Comparison of ENCODE assay signal across 33 cellular contexts in genomic region chr17:20934288-20934687, GRCh38.
DNase-seq lines count a peak whose midpoint lies in the region; ATAC-seq, FAIRE-seq and TF ChIP-seq lines count a peak whose summit lies in the region.
"Had no signal": no experiment of that assay in that cellular context is flagged by ENCODE, and none has a peak within 500 bp of the region (broad histone marks: within the 10 kb centered on the region; RNA-seq: fewer than 3 reads in every experiment).

No MANE protein-coding gene starts in this region.

- H3K27me3 ChIP-seq in mammary epithelial cell (ENCODE audit: insufficient read depth, low read length) (no peaks in the 10 kb centered on the region), keratinocyte (ENCODE audit: control insufficient read depth, extremely low read depth, insufficient read depth, low read length) (no peaks in the 10 kb centered on the region)
- H3K27me3 ChIP-seq in effector memory CD4-positive, alpha-beta T cell (replicated peaks; ENCODE audit: control insufficient read depth, insufficient read depth, low read length, poor library complexity, severe bottlenecking): no peaks in the 10 kb centered on the region
- H3K27me3 ChIP-seq: adrenal gland, BLaER1, esophagus muscularis mucosa, transverse colon had no signal

- H3K4me2 ChIP-seq in mammary epithelial cell (ENCODE audit: insufficient read depth, low read depth, low read length) (peak overlapping the region; percentile 12), keratinocyte (ENCODE audit: control insufficient read depth, extremely low read depth, insufficient read depth, low read depth, low read length) (no peak overlapping the region)
- H3K4me2 ChIP-seq: BLaER1 had no signal

- CTCF ChIA-PET in mammary epithelial cell (lab: Charles Lee; ENCODE audit: low non-redundant PET): no interaction called here

- H3K36me3 ChIP-seq in mammary epithelial cell (ENCODE audit: insufficient read depth, low read length) (no peaks in the 10 kb centered on the region), keratinocyte (ENCODE audit: control insufficient read depth in 2 of 2, extremely low read depth in 1 of 2, insufficient read depth in 2 of 2, low read length in 2 of 2) (no peaks in the 10 kb centered on the region)
- H3K36me3 ChIP-seq in effector memory CD4-positive, alpha-beta T cell (ENCODE audit: control insufficient read depth, insufficient read depth, low read length): no peaks in the 10 kb centered on the region
- H3K36me3 ChIP-seq: adrenal gland, BLaER1, esophagus muscularis mucosa, transverse colon had no signal

- dilution Hi-C loops in mammary epithelial cell (cut with HindIII; ENCODE audit: low sequenced_read_pairs): no loop called here
- dilution Hi-C loops in keratinocyte (cut with MboI; ENCODE audit: extremely low pct_ligation_motif_present, low sequenced_read_pairs): no loop called here

- H3K4me1 Mint-ChIP-seq in HFFc6 (ENCODE audit: low read depth): peaks cover 50% of the 10 kb centered on the region
- H3K4me1 Mint-ChIP-seq: IgD-negative memory B cell, immature natural killer cell had no signal

- H2AFZ ChIP-seq in mammary epithelial cell (ENCODE audit: low read depth, low read length) (peak overlapping the region; percentile 16), keratinocyte (ENCODE audit: control insufficient read depth, low read length) (peak overlapping the region; percentile 42)

- no peak for FAIRE-seq in keratinocyte (lab: Jason Lieb, UNC)
- FAIRE-seq: colon, RCC 7860, small intestine had no signal

- H3K9me3 Mint-ChIP-seq in HFFc6: no peaks in the 10 kb centered on the region
- H3K9me3 Mint-ChIP-seq: effector memory CD8-positive, alpha-beta T cell; immature natural killer cell; naive thymus-derived CD4-positive, alpha-beta T cell had no signal

- no peaks in the 10 kb centered on the region for H3K9me1 ChIP-seq in keratinocyte (ENCODE audit: control insufficient read depth, extremely low read depth, insufficient read depth, low read length)

- no TSS peak for BruUV-seq in mammary epithelial cell (replicated peaks; lab: Mats Ljungman, UMichigan)

- H3K9ac ChIP-seq in mammary epithelial cell (ENCODE audit: insufficient read depth, low read length) (no peak overlapping the region), keratinocyte (ENCODE audit: control insufficient read depth, extremely low read depth, insufficient read depth, low read length) (no peak overlapping the region)
- H3K9ac ChIP-seq: BLaER1 had no signal

- in situ Hi-C loops in mammary epithelial cell (cut with MboI; ENCODE audit: low sequenced_read_pairs in 2 of 2): no loop called here

- H3K9me3 ChIP-seq in mammary epithelial cell (replicated peaks; ENCODE audit: insufficient read depth, low read length): no peaks in the 10 kb centered on the region
- H3K9me3 ChIP-seq in keratinocyte (ENCODE audit: control insufficient read depth, low read depth, low read length): no peaks in the 10 kb centered on the region
- no peaks in the 10 kb centered on the region for H3K9me3 ChIP-seq in effector memory CD4-positive, alpha-beta T cell (ENCODE audit: control insufficient read depth, low read length)
- H3K9me3 ChIP-seq: adrenal gland, BLaER1, esophagus muscularis mucosa, transverse colon had no signal

- H3K4me3 Mint-ChIP-seq in HFFc6: no peak overlapping the region
- H3K4me3 Mint-ChIP-seq: effector memory CD8-positive, alpha-beta T cell; IgD-negative memory B cell; immature natural killer cell; naive thymus-derived CD4-positive, alpha-beta T cell had no signal

- ATAC-seq in HG03520 (IDR thresholded peaks at IDR 0.05; ENCODE audit: unreplicated experiment) (no peak), HG03439 (IDR thresholded peaks at IDR 0.05; ENCODE audit: unreplicated experiment) (no peak)
- ATAC-seq: effector memory CD8-positive, alpha-beta T cell; left lobe of liver; naive thymus-derived CD4-positive, alpha-beta T cell had no signal

- H3K27ac ChIP-seq in 22Rv1 (peak overlapping the region; percentile 69), mammary epithelial cell (ENCODE audit: insufficient read depth, low read depth, low read length) (peak overlapping the region; percentile 31), keratinocyte (ENCODE audit: control insufficient read depth, insufficient read depth, low read length) (peak overlapping the region; percentile 28)
- no peak overlapping the region for H3K27ac ChIP-seq in effector memory CD4-positive, alpha-beta T cell (ENCODE audit: insufficient read depth, low read length, poor library complexity, severe bottlenecking)
- H3K27ac ChIP-seq: adrenal gland, BLaER1, esophagus muscularis mucosa, transverse colon had no signal

- DNase-seq in HFFc6: no peak
- no peak for DNase-seq in mammary epithelial cell
- DNase-seq in keratinocyte (ENCODE audit: low read depth, low spot score): no peak
- no peak for DNase-seq in stimulated activated CD4-positive, alpha-beta T cell treated with anti-CD3 and anti-CD28 coated beads, Interleukin-2, amount 100 ng/mL, for 48 hours
- DNase-seq in effector memory CD4-positive, alpha-beta T cell: no peak
- DNase-seq: ACHN; activated CD4-positive, alpha-beta T cell treated with anti-CD3 and anti-CD28 coated beads, Interleukin-2, amount 50 U/mL, for 4 hours; activated CD4-positive, CD25-positive, alpha-beta regulatory T cell; activated naive CD4-positive, alpha-beta T cell treated with Interleukin-2 at 50 U/mL for 16 hours; adrenal gland; COR-L47; DMS79; effector memory CD8-positive, alpha-beta T cell; GF-D8; hippocampal formation; immature natural killer cell; midbrain; naive thymus-derived CD4-positive, alpha-beta T cell; NCI-H2029 treated with DMSO at 0.1 percent for 48 hours; NCI-H526 treated with DMSO at 0.1 percent for 48 hours; small intestine; stimulated activated CD4-positive, alpha-beta T cell treated with anti-CD3 and anti-CD28 coated beads, Interleukin-1b, Interleukin-23, amount 100 ng/mL, for 48 hours; T-helper 1 cell; transverse colon had no signal

- no peaks in the 10 kb centered on the region for H3K36me3 Mint-ChIP-seq in HFFc6 (ENCODE audit: low read depth)
- H3K36me3 Mint-ChIP-seq: IgD-negative memory B cell; immature natural killer cell; naive thymus-derived CD4-positive, alpha-beta T cell had no signal

- intact Hi-C loops in mammary epithelial cell (cut with micrococcal nuclease): loop anchor here (2.0 kb wide), 1 partner anchor 25 kb away; no protein-coding TSS in a partner anchor

- peak overlapping the region; percentile 24; the same call in 1 of the 2 replicates for H3K27ac Mint-ChIP-seq in HFFc6
- H3K27ac Mint-ChIP-seq: effector memory CD8-positive, alpha-beta T cell; IgD-negative memory B cell; immature natural killer cell; naive thymus-derived CD4-positive, alpha-beta T cell had no signal

- H3K4me3 ChIP-seq in mammary epithelial cell (replicated peaks in 1 of 3; ENCODE audit: insufficient read depth in 1 of 3, low read depth in 2 of 3, low read length in 3 of 3): no peak overlapping the region
- no peak overlapping the region for H3K4me3 ChIP-seq in keratinocyte (ENCODE audit: control insufficient read depth in 2 of 3, extremely low read depth in 1 of 3, insufficient read depth in 2 of 3, low read depth in 1 of 3, low read length in 3 of 3)
- no peak overlapping the region for H3K4me3 ChIP-seq in effector memory CD4-positive, alpha-beta T cell (ENCODE audit: insufficient read depth, low read depth, low read length, poor library complexity, severe bottlenecking)
- H3K4me3 ChIP-seq: adrenal gland, BLaER1, esophagus muscularis mucosa, transverse colon had no signal

- TF ChIP-seq CTCF in 22Rv1 (IDR thresholded peaks at IDR 0.05): no peak
- no peak for TF ChIP-seq CTCF in HFFc6 (IDR thresholded peaks at IDR 0.05)
- no peak for TF ChIP-seq CTCF in mammary epithelial cell (conservative IDR thresholded peaks at IDR 0.05 in 1 of 2, IDR thresholded peaks at IDR 0.05 in 1 of 2; ENCODE audit: extremely low read depth in 1 of 2, insufficient read depth in 1 of 2, low read depth in 1 of 2, low read length in 2 of 2)
- no peak for TF ChIP-seq CTCF in keratinocyte (optimal IDR thresholded peaks at IDR 0.05 in 1 of 3, IDR thresholded peaks at IDR 0.05 in 1 of 3, conservative IDR thresholded peaks at IDR 0.05 in 1 of 3; ENCODE audit: extremely low read depth in 1 of 3, insufficient read depth in 2 of 3, low read length in 3 of 3)

- H4K20me1 ChIP-seq in mammary epithelial cell (ENCODE audit: insufficient read depth, low read length) (no peaks in the 10 kb centered on the region), keratinocyte (ENCODE audit: control insufficient read depth, extremely low read depth, insufficient read depth, low read length) (no peaks in the 10 kb centered on the region)
- H4K20me1 ChIP-seq: BLaER1 had no signal

- no peaks in the 10 kb centered on the region; the same call in 1 of the 2 replicates for H3K27me3 Mint-ChIP-seq in HFFc6 (ENCODE audit: insufficient read depth)
- H3K27me3 Mint-ChIP-seq: IgD-negative memory B cell had no signal

- H3K4me1 ChIP-seq in mammary epithelial cell (ENCODE audit: insufficient read depth, low read length): peaks cover 31% of the 10 kb centered on the region
- H3K4me1 ChIP-seq in keratinocyte (ENCODE audit: control insufficient read depth, extremely low read depth, insufficient read depth, low read length): peaks cover 29% of the 10 kb centered on the region
- H3K4me1 ChIP-seq in effector memory CD4-positive, alpha-beta T cell (ENCODE audit: control insufficient read depth, insufficient read depth, low read length, poor library complexity, severe bottlenecking): no peaks in the 10 kb centered on the region
- H3K4me1 ChIP-seq: BLaER1 had no signal

- H3K79me2 ChIP-seq in mammary epithelial cell (ENCODE audit: insufficient read depth, low read length) (no peaks in the 10 kb centered on the region), keratinocyte (ENCODE audit: control insufficient read depth, insufficient read depth, low read length) (no peaks in the 10 kb centered on the region)
